1 cellular context compared by ENCODE assay signal in the genomic region with DNA sequence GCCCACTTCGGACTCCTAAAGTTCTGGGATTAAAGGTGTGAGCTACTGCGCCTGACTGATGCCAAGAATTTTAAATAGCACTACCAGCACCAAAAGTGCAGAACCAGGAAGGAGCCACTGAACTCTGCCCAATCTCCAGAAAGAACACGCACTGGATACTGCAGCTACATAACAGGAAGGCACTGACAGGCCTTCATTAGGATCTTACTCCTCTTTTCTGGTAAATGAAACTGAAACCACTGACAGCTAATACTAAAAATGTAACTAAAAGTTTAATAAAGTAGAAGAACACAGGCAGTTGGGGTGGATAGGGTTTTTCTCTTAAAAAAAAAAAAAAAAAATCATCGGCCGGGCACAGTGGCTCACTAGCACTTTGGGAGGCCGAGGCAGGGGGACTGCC.
TF ChIP-seq lines count a peak whose summit lies in the region.

No MANE protein-coding gene starts in this region.

TF ChIP-seq in GM12878, 131 proteins besides CTCF, POLR2A, EP300 and RAD21 (continued from another document):
- TF ChIP-seq, protein P1, sequence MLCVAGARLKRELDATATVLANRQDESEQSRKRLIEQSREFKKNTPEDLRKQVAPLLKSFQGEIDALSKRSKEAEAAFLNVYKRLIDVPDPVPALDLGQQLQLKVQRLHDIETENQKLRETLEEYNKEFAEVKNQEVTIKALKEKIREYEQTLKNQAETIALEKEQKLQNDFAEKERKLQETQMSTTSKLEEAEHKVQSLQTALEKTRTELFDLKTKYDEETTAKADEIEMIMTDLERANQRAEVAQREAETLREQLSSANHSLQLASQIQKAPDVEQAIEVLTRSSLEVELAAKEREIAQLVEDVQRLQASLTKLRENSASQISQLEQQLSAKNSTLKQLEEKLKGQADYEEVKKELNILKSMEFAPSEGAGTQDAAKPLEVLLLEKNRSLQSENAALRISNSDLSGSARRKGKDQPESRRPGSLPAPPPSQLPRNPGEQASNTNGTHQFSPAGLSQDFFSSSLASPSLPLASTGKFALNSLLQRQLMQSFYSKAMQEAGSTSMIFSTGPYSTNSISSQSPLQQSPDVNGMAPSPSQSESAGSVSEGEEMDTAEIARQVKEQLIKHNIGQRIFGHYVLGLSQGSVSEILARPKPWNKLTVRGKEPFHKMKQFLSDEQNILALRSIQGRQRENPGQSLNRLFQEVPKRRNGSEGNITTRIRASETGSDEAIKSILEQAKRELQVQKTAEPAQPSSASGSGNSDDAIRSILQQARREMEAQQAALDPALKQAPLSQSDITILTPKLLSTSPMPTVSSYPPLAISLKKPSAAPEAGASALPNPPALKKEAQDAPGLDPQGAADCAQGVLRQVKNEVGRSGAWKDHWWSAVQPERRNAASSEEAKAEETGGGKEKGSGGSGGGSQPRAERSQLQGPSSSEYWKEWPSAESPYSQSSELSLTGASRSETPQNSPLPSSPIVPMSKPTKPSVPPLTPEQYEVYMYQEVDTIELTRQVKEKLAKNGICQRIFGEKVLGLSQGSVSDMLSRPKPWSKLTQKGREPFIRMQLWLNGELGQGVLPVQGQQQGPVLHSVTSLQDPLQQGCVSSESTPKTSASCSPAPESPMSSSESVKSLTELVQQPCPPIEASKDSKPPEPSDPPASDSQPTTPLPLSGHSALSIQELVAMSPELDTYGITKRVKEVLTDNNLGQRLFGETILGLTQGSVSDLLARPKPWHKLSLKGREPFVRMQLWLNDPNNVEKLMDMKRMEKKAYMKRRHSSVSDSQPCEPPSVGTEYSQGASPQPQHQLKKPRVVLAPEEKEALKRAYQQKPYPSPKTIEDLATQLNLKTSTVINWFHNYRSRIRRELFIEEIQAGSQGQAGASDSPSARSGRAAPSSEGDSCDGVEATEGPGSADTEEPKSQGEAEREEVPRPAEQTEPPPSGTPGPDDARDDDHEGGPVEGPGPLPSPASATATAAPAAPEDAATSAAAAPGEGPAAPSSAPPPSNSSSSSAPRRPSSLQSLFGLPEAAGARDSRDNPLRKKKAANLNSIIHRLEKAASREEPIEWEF (IDR thresholded peaks at IDR 0.05; ENCODE audit: insufficient replicate concordance, low read depth, low read length): no peak
- TF ChIP-seq, protein P2, sequence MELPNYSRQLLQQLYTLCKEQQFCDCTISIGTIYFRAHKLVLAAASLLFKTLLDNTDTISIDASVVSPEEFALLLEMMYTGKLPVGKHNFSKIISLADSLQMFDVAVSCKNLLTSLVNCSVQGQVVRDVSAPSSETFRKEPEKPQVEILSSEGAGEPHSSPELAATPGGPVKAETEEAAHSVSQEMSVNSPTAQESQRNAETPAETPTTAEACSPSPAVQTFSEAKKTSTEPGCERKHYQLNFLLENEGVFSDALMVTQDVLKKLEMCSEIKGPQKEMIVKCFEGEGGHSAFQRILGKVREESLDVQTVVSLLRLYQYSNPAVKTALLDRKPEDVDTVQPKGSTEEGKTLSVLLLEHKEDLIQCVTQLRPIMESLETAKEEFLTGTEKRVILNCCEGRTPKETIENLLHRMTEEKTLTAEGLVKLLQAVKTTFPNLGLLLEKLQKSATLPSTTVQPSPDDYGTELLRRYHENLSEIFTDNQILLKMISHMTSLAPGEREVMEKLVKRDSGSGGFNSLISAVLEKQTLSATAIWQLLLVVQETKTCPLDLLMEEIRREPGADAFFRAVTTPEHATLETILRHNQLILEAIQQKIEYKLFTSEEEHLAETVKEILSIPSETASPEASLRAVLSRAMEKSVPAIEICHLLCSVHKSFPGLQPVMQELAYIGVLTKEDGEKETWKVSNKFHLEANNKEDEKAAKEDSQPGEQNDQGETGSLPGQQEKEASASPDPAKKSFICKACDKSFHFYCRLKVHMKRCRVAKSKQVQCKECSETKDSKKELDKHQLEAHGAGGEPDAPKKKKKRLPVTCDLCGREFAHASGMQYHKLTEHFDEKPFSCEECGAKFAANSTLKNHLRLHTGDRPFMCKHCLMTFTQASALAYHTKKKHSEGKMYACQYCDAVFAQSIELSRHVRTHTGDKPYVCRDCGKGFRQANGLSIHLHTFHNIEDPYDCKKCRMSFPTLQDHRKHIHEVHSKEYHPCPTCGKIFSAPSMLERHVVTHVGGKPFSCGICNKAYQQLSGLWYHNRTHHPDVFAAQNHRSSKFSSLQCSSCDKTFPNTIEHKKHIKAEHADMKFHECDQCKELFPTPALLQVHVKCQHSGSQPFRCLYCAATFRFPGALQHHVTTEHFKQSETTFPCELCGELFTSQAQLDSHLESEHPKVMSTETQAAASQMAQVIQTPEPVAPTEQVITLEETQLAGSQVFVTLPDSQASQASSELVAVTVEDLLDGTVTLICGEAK (IDR thresholded peaks at IDR 0.05; ENCODE audit: borderline replicate concordance): no peak
- no peak for TF ChIP-seq ZNF207 (IDR thresholded peaks at IDR 0.05; ENCODE audit: borderline replicate concordance)
